Comparison of ENCODE assay signal across 1 cellular context in genomic region chr2:10790228-10790973, GRCh38.
TF ChIP-seq lines count a peak whose summit lies in the region.

No MANE protein-coding gene starts in this region.

TF ChIP-seq in GM12878, 131 proteins besides CTCF, POLR2A, EP300 and RAD21 (continued from another document):
- 0 out of 2 replicates have a peak, but pooled peaks have one; percentile 25 for TF ChIP-seq ATF2 (IDR thresholded peaks at IDR 0.05; ENCODE audit: low read length)
- peak; percentile 65; the same call in 1 of the 2 replicates for TF ChIP-seq TCF3 (IDR thresholded peaks at IDR 0.05; ENCODE audit: borderline replicate concordance, insufficient read depth, low read depth, low read length)
- TF ChIP-seq NKRF (conservative IDR thresholded peaks at IDR 0.05) = no peak
- TF ChIP-seq ASH2L (IDR thresholded peaks at IDR 0.05; ENCODE audit: borderline replicate concordance, low read depth) = 0 out of 2 replicates have a peak, but pooled peaks have one; percentile 49
- no peak for TF ChIP-seq KDM1A (IDR thresholded peaks at IDR 0.05; ENCODE audit: borderline replicate concordance)
- TF ChIP-seq NRF1 (conservative IDR thresholded peaks at IDR 0.05; ENCODE audit: low read depth, low read length) = no peak
- no peak for TF ChIP-seq HCFC1 (IDR thresholded peaks at IDR 0.05; ENCODE audit: low read length)
